Comparison of ENCODE assay signal across 17 cellular contexts in genomic region chr20:59785118-59785959, GRCh38.
DNase-seq lines count a peak whose midpoint lies in the region; ATAC-seq and TF ChIP-seq lines count a peak whose summit lies in the region.
"Had no signal": no experiment of that assay in that cellular context is flagged by ENCODE, and none has a peak within 500 bp of the region (broad histone marks: within the 10 kb centered on the region; RNA-seq: fewer than 3 reads in every experiment).

No MANE protein-coding gene starts in this region.

- TF ChIP-seq POLR2A in vagina (IDR thresholded peaks at IDR 0.05) = no peak

- POLR2A ChIA-PET in PC-3 (lab: Charles Lee; ENCODE audit: unreplicated experiment) = interaction anchor here (0.6 kb wide), 1 partner anchor 63 kb away, joined by 3 read pairs; no protein-coding TSS in a partner anchor

- H3K27me3 Mint-ChIP-seq in chondrocyte (ENCODE audit: low read depth) = peaks cover 33% of the 10 kb centered on the region

- intact Hi-C loops in vagina (cut with DNase I) (no loop called here), PC-3 (cut with micrococcal nuclease) (no loop called here)

- H3K4me3 ChIP-seq in vagina (no peak overlapping the region), PC-3 (ENCODE audit: low read length) (no peak overlapping the region)

- H3K36me3 Mint-ChIP-seq in chondrocyte (ENCODE audit: low read depth) = no peaks in the 10 kb centered on the region
- H3K36me3 Mint-ChIP-seq: CD8-positive, alpha-beta T cell had no signal

- DNase-seq in activated CD8-positive, alpha-beta memory T cell treated with anti-CD3 and anti-CD28 coated beads for 24 hours = peak; percentile 38
- DNase-seq in activated CD8-positive, alpha-beta memory T cell treated with anti-CD3 and anti-CD28 coated beads, Interleukin-2, amount 50 U/mL, for 4 hours = no peak
- DNase-seq in chondrocyte (ENCODE audit: low spot score) (peak; percentile 36), left lobe of liver (ENCODE audit: low spot score) (peak; percentile 33), vagina (ENCODE audit: extremely low spot score in 2 of 2) (peak; percentile 52 to 88), PC-3 (no peak), NOMO-1 treated with dmso at 0.1 percent for 144 hours (lab: John Stamatoyannopoulos, UW; ENCODE audit: unreplicated experiment) (no peak)
- DNase-seq: 8988T, DMS79 treated with DMSO at 0.1 percent for 48 hours, HCEC 1CT, NCI-H1436, NCI-H2029, NCI-H2171 treated with DMSO at 0.1 percent for 48 hours, NCI-H774 had no signal

- no peaks in the 10 kb centered on the region for H3K9me3 Mint-ChIP-seq in chondrocyte (ENCODE audit: low read depth)
- H3K9me3 Mint-ChIP-seq: CD8-positive, alpha-beta T cell had no signal

- ATAC-seq in left lobe of liver (no peak), PC-3 (no peak), HG02588 (IDR thresholded peaks at IDR 0.05; ENCODE audit: unreplicated experiment) (no peak)
- ATAC-seq: CD8-positive, alpha-beta T cell had no signal

- H3K36me3 ChIP-seq in vagina (no peaks in the 10 kb centered on the region), PC-3 (ENCODE audit: low read depth, low read length) (no peaks in the 10 kb centered on the region)

- H3K4me2 ChIP-seq in PC-3 (ENCODE audit: low read length) = no peak overlapping the region
- H3K4me2 ChIP-seq: KMS-11 had no signal

- CTCF ChIA-PET in PC-3 (lab: Charles Lee) = interaction anchor here (2.2 kb wide), 1 partner anchor 64 kb away, joined by 57 read pairs; no protein-coding TSS in a partner anchor

- no peaks in the 10 kb centered on the region for H3K4me1 Mint-ChIP-seq in chondrocyte (ENCODE audit: low read depth)

- no peaks in the 10 kb centered on the region for H4K20me1 ChIP-seq in PC-3 (ENCODE audit: low read length)

- H3K79me2 ChIP-seq in PC-3 (ENCODE audit: low read length) = no peaks in the 10 kb centered on the region

- H3K4me1 ChIP-seq in vagina (no peaks in the 10 kb centered on the region), PC-3 (ENCODE audit: insufficient read depth, low read length) (peaks cover 8% of the 10 kb centered on the region; the same call in 1 of the 2 replicates)

- TF ChIP-seq CTCF in chondrocyte (IDR thresholded peaks at IDR 0.05) = no peak
- no peak for TF ChIP-seq CTCF in vagina (IDR thresholded peaks at IDR 0.05)
- TF ChIP-seq CTCF in PC-3 (conservative IDR thresholded peaks at IDR 0.05; ENCODE audit: low read depth, low read length) = no peak

- no peaks in the 10 kb centered on the region for H3F3A ChIP-seq in PC-3 (ENCODE audit: low read length, unreplicated experiment)

- H3K27ac Mint-ChIP-seq in chondrocyte (ENCODE audit: unreplicated experiment) = no peak overlapping the region
- H3K27ac Mint-ChIP-seq: CD8-positive, alpha-beta T cell had no signal

- H3K9me2 ChIP-seq in PC-3 (replicated peaks; ENCODE audit: low read length) = no peaks in the 10 kb centered on the region

- no peak overlapping the region for H3K4me3 Mint-ChIP-seq in chondrocyte (ENCODE audit: unreplicated experiment)
- H3K4me3 Mint-ChIP-seq: CD8-positive, alpha-beta T cell had no signal

- no peaks in the 10 kb centered on the region for H3K27me3 ChIP-seq in vagina
- no peaks in the 10 kb centered on the region for H3K27me3 ChIP-seq in PC-3 (ENCODE audit: low read length)

- no peak overlapping the region for H2AFZ ChIP-seq in PC-3 (ENCODE audit: low read length)

- H3K9ac ChIP-seq in PC-3 (ENCODE audit: low read length) = no peak overlapping the region
- H3K9ac ChIP-seq: KMS-11 had no signal

- BruUV-seq in PC-3 (replicated peaks; lab: Mats Ljungman, UMichigan) = no TSS peak

- H3K9me3 ChIP-seq in vagina (no peaks in the 10 kb centered on the region), PC-3 (ENCODE audit: low read length) (no peaks in the 10 kb centered on the region)

- H3K27ac ChIP-seq in vagina (no peak overlapping the region), PC-3 (ENCODE audit: low read length) (no peak overlapping the region)
- H3K27ac ChIP-seq: KMS-11 had no signal

Comparison
In these comparisons a context has a peak if more than half of its experiments do, and no peak if none do; other contexts are left out.
1. DNase-seq: peak in activated CD8-positive, alpha-beta memory T cell treated with anti-CD3 and anti-CD28 coated beads for 24 hours (single experiment), chondrocyte (single experiment), left lobe of liver (single experiment) and vagina (2 of 2); none in activated CD8-positive, alpha-beta memory T cell treated with anti-CD3 and anti-CD28 coated beads, Interleukin-2, amount 50 U/mL, for 4 hours (single experiment), PC-3 (single experiment) and NOMO-1 treated with dmso at 0.1 percent for 144 hours (single experiment).